In genomic region chrX:48003758-48004457, GRCh38 we compare ENCODE assay signal across 8 cellular contexts. TPM values are rescaled to one million over a fixed set of nuclear protein-coding genes. Genes with fewer than 3 reads are reported as not detected.
DNase-seq lines count a peak whose midpoint lies in the region; ATAC-seq and TF ChIP-seq lines count a peak whose summit lies in the region.

ZNF182 (minus strand) TSS chrX:48003989; CDS start chrX:48002609, 1,380 bp downstream.

- no peak for TF ChIP-seq CTCF in SK-N-SH (IDR thresholded peaks at IDR 0.05)
- no peak for TF ChIP-seq CTCF in omental fat pad (IDR thresholded peaks at IDR 0.05)

- peak within 1 kb of the TSS; percentile 31 to 77; a peak in 3 of 4 replicates for H3K27ac ChIP-seq in SK-N-SH (ENCODE audit: low read depth in 2 of 2, low read length in 1 of 2)
- peak within 1 kb of the TSS; percentile 52 for H3K27ac ChIP-seq in temporal lobe (ENCODE audit: low read depth, low read length)

- peak within 1 kb of the TSS; percentile 98 for H3K4me2 ChIP-seq in SK-N-SH

- H3K9me3 ChIP-seq in SK-N-SH = no peaks in the 10 kb centered on the region

- peaks cover 32% of the 10 kb centered on the region for H3K79me2 ChIP-seq in SK-N-SH (ENCODE audit: insufficient read depth)

- H3K36me3 Mint-ChIP-seq in activated naive CD4-positive, alpha-beta T cell treated with anti-CD3 and anti-CD28 coated beads, Interleukin-2, amount 50 U/mL, for 72 hours = peaks cover 13 to 18% of the 10 kb centered on the region in 2 donors

- no peak for TF ChIP-seq EP300 in SK-N-SH (IDR thresholded peaks at IDR 0.05; ENCODE audit: borderline replicate concordance in 1 of 2, low read depth in 1 of 2, low read length in 1 of 2)

- peaks cover 0 to 7% of the 10 kb centered on the region in 2 experiments; a peak in 2 of 4 replicates for H3K4me1 ChIP-seq in SK-N-SH (ENCODE audit: control insufficient read depth in 1 of 2, insufficient read depth in 2 of 2, low read depth in 1 of 2, low read length in 1 of 2)

- no peaks in the 10 kb centered on the region for H3K9me2 ChIP-seq in SK-N-SH

- peaks cover 4% of the 10 kb centered on the region for H3F3A ChIP-seq in SK-N-SH (replicated peaks; ENCODE audit: insufficient read depth)

- peak within 1 kb of the TSS; percentile 100 for H2AFZ ChIP-seq in SK-N-SH (ENCODE audit: low read depth)

- no peaks in the 10 kb centered on the region for H4K20me1 ChIP-seq in SK-N-SH (ENCODE audit: insufficient read depth)

- peak; percentile 88 for ATAC-seq in HG02571 (IDR thresholded peaks at IDR 0.05; ENCODE audit: unreplicated experiment)
- peak; percentile 95 to 97 for ATAC-seq in activated naive CD4-positive, alpha-beta T cell treated with anti-CD3 and anti-CD28 coated beads, Interleukin-2, amount 50 U/mL, for 72 hours
- peak; percentile 95 for ATAC-seq in omental fat pad (ENCODE audit: low FRiP score)

- CTCF ChIA-PET in SK-N-SH (lab: Yijun Ruan, JAX) = no interaction called here

- H3K36me3 ChIP-seq in SK-N-SH (replicated peaks in 1 of 2; ENCODE audit: control insufficient read depth in 1 of 2, insufficient read depth in 2 of 2, low read length in 1 of 2) = peaks cover 5 to 15% of the 10 kb centered on the region in 2 experiments

- POLR2A ChIA-PET in SK-N-SH (lab: Yijun Ruan, JAX) = no interaction called here

- DNase-seq in NCI-H1092 treated with DMSO at 0.1 percent for 48 hours (lab: John Stamatoyannopoulos, UW) = peak; percentile 95
- DNase-seq in SK-N-SH = peak; percentile 98
- DNase-seq in activated naive CD4-positive, alpha-beta T cell treated with anti-CD3 and anti-CD28 coated beads, Interleukin-2, amount 50 U/mL, for 72 hours (ENCODE audit: low spot score in 2 of 2) = peak; percentile 84 to 89
- peak; percentile 27 for DNase-seq in glomerular endothelial cell (ENCODE audit: extremely low read depth, low read depth, low spot score)
- DNase-seq in omental fat pad (ENCODE audit: low spot score) = peak; percentile 88

- peak within 1 kb of the TSS; percentile 95 to 99 for H3K27ac Mint-ChIP-seq in activated naive CD4-positive, alpha-beta T cell treated with anti-CD3 and anti-CD28 coated beads, Interleukin-2, amount 50 U/mL, for 72 hours

- peak within 1 kb of the TSS; percentile 72 for H3K9ac ChIP-seq in SK-N-SH

- H3K27me3 ChIP-seq in SK-N-SH (ENCODE audit: insufficient read depth) = no peaks in the 10 kb centered on the region

- TF ChIP-seq RAD21 in SK-N-SH (IDR thresholded peaks at IDR 0.05; ENCODE audit: low read length) = no peak

- 0% methylated on average over 26 of the region's 34 CpGs for WGBS in SK-N-SH (ENCODE audit: low lambda C conversion rate)

- H3K4me3 ChIP-seq in GM08714 (ENCODE audit: low read length) = peak within 1 kb of the TSS; percentile 72
- H3K4me3 ChIP-seq in SK-N-SH (ENCODE audit: low read depth in 2 of 2, low read length in 1 of 2) = peak within 1 kb of the TSS; percentile 77

- no peaks in the 10 kb centered on the region for H3K9me3 Mint-ChIP-seq in activated naive CD4-positive, alpha-beta T cell treated with anti-CD3 and anti-CD28 coated beads, Interleukin-2, amount 50 U/mL, for 72 hours

TF ChIP-seq in SK-N-SH, 30 proteins besides CTCF, POLR2A, EP300 and RAD21:
- no peak for TF ChIP-seq SMC3 (IDR thresholded peaks at IDR 0.05; ENCODE audit: low read depth, low read length)
- peak; percentile 98 for TF ChIP-seq YY1 (IDR thresholded peaks at IDR 0.05; ENCODE audit: low read depth)
- TF ChIP-seq REST (IDR thresholded peaks at IDR 0.05; ENCODE audit: low read depth, low read length) = 0 out of 2 replicates have a peak, but pooled peaks have one; percentile 29
- TF ChIP-seq POLR2AphosphoS5 (IDR thresholded peaks at IDR 0.05; ENCODE audit: low read depth, low read length) = peak; percentile 96
- peak; percentile 21; the same call in 1 of the 2 replicates for TF ChIP-seq TCF12 (IDR thresholded peaks at IDR 0.05)
- TF ChIP-seq CHD2 (IDR thresholded peaks at IDR 0.05; ENCODE audit: low read length, partially characterized antibody) = peak; percentile 11
- TF ChIP-seq MXI1 (IDR thresholded peaks at IDR 0.05; ENCODE audit: low read depth, low read length) = no peak; the same call in 1 of the 2 replicates
- TF ChIP-seq NFIC (IDR thresholded peaks at IDR 0.05; ENCODE audit: borderline replicate concordance) = peak; percentile 52; the same call in 1 of the 2 replicates
- peak; percentile 96 for TF ChIP-seq ELF1 (IDR thresholded peaks at IDR 0.05)
- no peak for TF ChIP-seq MAX (IDR thresholded peaks at IDR 0.05; ENCODE audit: low read depth)
- peak; percentile 72 for TF ChIP-seq TAF1 (IDR thresholded peaks at IDR 0.05; ENCODE audit: borderline replicate concordance, low read depth, low read length)
- 0 out of 2 replicates have a peak, but pooled peaks have one; percentile 33 for TF ChIP-seq RCOR1 (IDR thresholded peaks at IDR 0.05; ENCODE audit: low read length)
- no peak for TF ChIP-seq SIN3A (IDR thresholded peaks at IDR 0.05; ENCODE audit: borderline replicate concordance, low read depth, low read length)
- peak; percentile 60 for TF ChIP-seq GABPA (IDR thresholded peaks at IDR 0.05; ENCODE audit: low read depth)
- TF ChIP-seq NRF1 (IDR thresholded peaks at IDR 0.05; ENCODE audit: low read depth, low read length) = peak; percentile 98

RNA-seq across cellular contexts. Expression of gene ZNF182, which starts in this region (rescaled TPM):
- polyA plus RNA-seq in SK-N-SH (2012; rRNA removed) = 2.1 and 2.6 TPM in 2 replicates
- polyA plus RNA-seq in SK-N-SH (2012; cell fraction: cytosol; rRNA removed) = 2.3 and 2.7 TPM in 2 replicates
- 4.6 and 7.7 TPM in 2 replicates for polyA plus RNA-seq in SK-N-SH (2012; cell fraction: nucleus; rRNA removed)
- 10 to 100 TPM in 1 of 2 donors, 1 to 10 TPM in 1; 7.2 to 14.0 TPM for total RNA-seq in activated naive CD4-positive, alpha-beta T cell treated with anti-CD3 and anti-CD28 coated beads, Interleukin-2, amount 50 U/mL, for 72 hours
- total RNA-seq in glomerular endothelial cell = 2.2 and 3.4 TPM in 2 replicates
- total RNA-seq in omental fat pad = 1 to 10 TPM; 2.5 to 7.6 (median 3.5) TPM
- 7.6 TPM for total RNA-seq in temporal lobe

Comparison
In these comparisons a context has a peak if more than half of its experiments do, and no peak if none do; other contexts are left out.
1. Peak in every context shown above with its lines: DNase-seq, ATAC-seq, H3K4me3 ChIP-seq and H3K27ac ChIP-seq.
2. DNase-seq: peak in every context shown above with its lines; median percentile 98 in SK-N-SH; 95 in NCI-H1092 treated with DMSO at 0.1 percent for 48 hours; 88 in omental fat pad; 86 in activated naive CD4-positive, alpha-beta T cell treated with anti-CD3 and anti-CD28 coated beads, Interleukin-2, amount 50 U/mL, for 72 hours; 27 in glomerular endothelial cell.